ENCODE assay signal across 8 cellular contexts in the genomic region with DNA sequence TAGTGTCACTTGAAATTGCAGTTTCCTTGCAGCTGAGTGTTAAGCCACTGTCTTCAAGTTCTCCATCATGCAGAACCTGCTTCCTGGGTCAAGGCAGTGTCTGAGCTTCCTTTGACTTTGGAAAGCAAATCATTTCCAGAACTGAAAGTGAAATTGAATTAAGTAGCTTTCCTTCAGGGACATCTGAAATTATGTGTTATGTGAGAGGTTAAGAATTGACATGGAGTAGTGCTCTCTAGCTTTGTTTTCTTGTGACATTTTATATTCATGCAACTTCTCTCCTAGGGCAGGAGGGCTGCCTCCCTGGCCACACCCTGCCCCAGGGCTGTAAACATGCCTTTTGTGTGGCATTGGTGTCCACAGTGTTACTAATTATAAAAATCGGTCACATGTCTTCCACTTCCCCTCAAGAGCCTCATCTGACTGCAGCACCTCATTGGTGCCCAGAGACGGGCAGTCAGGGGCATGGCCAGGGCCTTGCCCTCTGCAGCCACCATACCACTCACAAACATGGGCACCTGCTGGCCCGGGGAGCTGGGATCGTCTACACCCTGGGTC. TPM values are rescaled to one million over a fixed set of nuclear protein-coding genes. Genes with fewer than 3 reads are reported as not detected.
DNase-seq lines count a peak whose midpoint lies in the region; ATAC-seq and TF ChIP-seq lines count a peak whose summit lies in the region.

No MANE protein-coding gene starts in this region.

- H3K27ac ChIP-seq in hepatocyte: no peak overlapping the region

- H3K9me3 Mint-ChIP-seq in activated T-helper 17 cell treated with anti-CD3 and anti-CD28 coated beads, Interleukin-2, amount 50 U/mL, for 72 hours: no peaks in the 10 kb centered on the region

- no peaks in the 10 kb centered on the region for H3K27me3 ChIP-seq in hepatocyte

- peaks cover 74% of the 10 kb centered on the region for H3K79me2 ChIP-seq in hepatocyte

- H3K27ac Mint-ChIP-seq in activated T-helper 17 cell treated with anti-CD3 and anti-CD28 coated beads, Interleukin-2, amount 50 U/mL, for 72 hours: peak overlapping the region; percentile 65

- H3K4me1 ChIP-seq in hepatocyte (ENCODE audit: insufficient read depth): no peaks in the 10 kb centered on the region

- peak; percentile 66 for ATAC-seq in GM21360 (IDR thresholded peaks at IDR 0.05; ENCODE audit: unreplicated experiment)
- peak; percentile 62 for ATAC-seq in HG03565 (IDR thresholded peaks at IDR 0.05; ENCODE audit: unreplicated experiment)
- peak; percentile 65 for ATAC-seq in activated T-helper 17 cell treated with anti-CD3 and anti-CD28 coated beads, Interleukin-2, amount 50 U/mL, for 72 hours (replicated peaks)

- H3K36me3 Mint-ChIP-seq in activated T-helper 17 cell treated with anti-CD3 and anti-CD28 coated beads, Interleukin-2, amount 50 U/mL, for 72 hours (ENCODE audit: low read depth): peaks cover 71% of the 10 kb centered on the region

- TF ChIP-seq CTCF in hepatocyte (IDR thresholded peaks at IDR 0.05; ENCODE audit: poor library complexity): no peak

- WGBS in hepatocyte (ENCODE audit: low lambda C conversion rate, missing lambda C conversion rate): 74% methylated on average over 4 of the region's 4 CpGs

- DNase-seq in DMS79 treated with DMSO at 0.1 percent for 48 hours (lab: John Stamatoyannopoulos, UW) (peak; percentile 69), myocyte (ENCODE audit: low read depth) (peak; percentile 79), T1000 (lab: John Stamatoyannopoulos, UW) (no peak), hepatocyte (ENCODE audit: low spot score) (no peak)
- no peak for DNase-seq in activated effector memory CD4-positive, alpha-beta T cell treated with Interleukin-2 at 50 U/mL for 16 hours

- H2AFZ ChIP-seq in hepatocyte: no peak overlapping the region

- H3K4me2 ChIP-seq in hepatocyte: no peak overlapping the region

- H4K20me1 ChIP-seq in hepatocyte (ENCODE audit: insufficient read depth, poor library complexity, severe bottlenecking): peaks cover 26% of the 10 kb centered on the region

- peak overlapping the region; percentile 17 for H3K4me3 Mint-ChIP-seq in activated T-helper 17 cell treated with anti-CD3 and anti-CD28 coated beads, Interleukin-2, amount 50 U/mL, for 72 hours

- no peaks in the 10 kb centered on the region for H3K27me3 Mint-ChIP-seq in activated T-helper 17 cell treated with anti-CD3 and anti-CD28 coated beads, Interleukin-2, amount 50 U/mL, for 72 hours

- H3K9me3 ChIP-seq in hepatocyte (ENCODE audit: low read depth): no peaks in the 10 kb centered on the region

- H3K36me3 ChIP-seq in hepatocyte (replicated peaks; ENCODE audit: insufficient read depth, low read depth): no peaks in the 10 kb centered on the region

- no peaks in the 10 kb centered on the region for H3K9me2 ChIP-seq in hepatocyte (replicated peaks; ENCODE audit: insufficient read depth)

- H3K4me3 ChIP-seq in hepatocyte: no peak overlapping the region

- peaks cover 28% of the 10 kb centered on the region for H3K4me1 Mint-ChIP-seq in activated T-helper 17 cell treated with anti-CD3 and anti-CD28 coated beads, Interleukin-2, amount 50 U/mL, for 72 hours

RNA-seq across cellular contexts. Expression of gene RAB12, which starts 14.4 kb away (rescaled TPM):
- 10 to 100 TPM; 10.2 to 11.9 TPM for total RNA-seq in activated T-helper 17 cell treated with anti-CD3 and anti-CD28 coated beads, Interleukin-2, amount 50 U/mL, for 72 hours
- 97.9 and 98.4 TPM in 2 replicates for total RNA-seq in myocyte
- 46.1 TPM for polyA plus RNA-seq in myocyte (2012)
- total RNA-seq in hepatocyte: 28.6 and 33.2 TPM in 2 replicates
- polyA plus RNA-seq in hepatocyte: 4.0 and 4.7 TPM in 2 replicates

Comparison
In these comparisons a context has a peak if more than half of its experiments do, and no peak if none do; other contexts are left out.
1. DNase-seq: peak in DMS79 treated with DMSO at 0.1 percent for 48 hours (single experiment) and myocyte (single experiment); none in T1000 (single experiment), activated effector memory CD4-positive, alpha-beta T cell treated with Interleukin-2 at 50 U/mL for 16 hours (single experiment) and hepatocyte (single experiment).
2. Peak in every context shown above with its lines, with median percentiles within 50 percentile points of each other: ATAC-seq.